1 cellular context compared by ENCODE assay signal in genomic region chr1:150578278-150579109, GRCh38.
TF ChIP-seq lines count a peak whose summit lies in the region.

No MANE protein-coding gene starts in this region.

TF ChIP-seq in HEK293, 187 proteins besides CTCF, POLR2A, EP300 and RAD21 (continued from another document):
- no peak for TF ChIP-seq INSM2 (tag by site-specific recombination; IDR thresholded peaks at IDR 0.05)
- TF ChIP-seq FEZF1 (tag by site-specific recombination; IDR thresholded peaks at IDR 0.05) = no peak
- TF ChIP-seq ZNF239 (tag by site-specific recombination; IDR thresholded peaks at IDR 0.05) = no peak
- no peak for TF ChIP-seq ZBTB48 (tag by site-specific recombination; IDR thresholded peaks at IDR 0.05)
- TF ChIP-seq ZNF335 (tag by site-specific recombination; conservative IDR thresholded peaks at IDR 0.05) = peak; percentile 57
- TF ChIP-seq SP7 (tag by site-specific recombination; IDR thresholded peaks at IDR 0.05) = peak; percentile 85
- TF ChIP-seq ZNF211 (tag by site-specific recombination; IDR thresholded peaks at IDR 0.05; ENCODE audit: low read depth) = no peak
- TF ChIP-seq ZNF184 (tag by site-specific recombination; IDR thresholded peaks at IDR 0.05) = no peak
- no peak for TF ChIP-seq MEIS1 (CRISPR knock-in tag; IDR thresholded peaks at IDR 0.05; ENCODE audit: borderline replicate concordance)
- no peak for TF ChIP-seq OVOL3 (tag by site-specific recombination; IDR thresholded peaks at IDR 0.05)
- TF ChIP-seq PRDM10 (tag by site-specific recombination; IDR thresholded peaks at IDR 0.05) = no peak
- peak; percentile 38 for TF ChIP-seq KLF10 (tag by site-specific recombination; IDR thresholded peaks at IDR 0.05)
- TF ChIP-seq HOXA7 (CRISPR knock-in tag; IDR thresholded peaks at IDR 0.05; ENCODE audit: borderline replicate concordance) = no peak
- TF ChIP-seq YY1 (tag by site-specific recombination; IDR thresholded peaks at IDR 0.05) = no peak
- TF ChIP-seq GLIS2 (tag by site-specific recombination; IDR thresholded peaks at IDR 0.05) = no peak
- no peak for TF ChIP-seq ZNF776 (tag by site-specific recombination; IDR thresholded peaks at IDR 0.05; ENCODE audit: borderline replicate concordance)
- no peak for TF ChIP-seq ZFP37 (tag by site-specific recombination; IDR thresholded peaks at IDR 0.05)
- TF ChIP-seq ZNF664 (tag by site-specific recombination; IDR thresholded peaks at IDR 0.05) = no peak
- TF ChIP-seq ZNF785 (tag by site-specific recombination; IDR thresholded peaks at IDR 0.05) = no peak
- peak; percentile 24; the same call in 1 of the 2 replicates for TF ChIP-seq ZNF639 (tag by site-specific recombination; IDR thresholded peaks at IDR 0.05)
- no peak for TF ChIP-seq YY2 (tag by site-specific recombination; IDR thresholded peaks at IDR 0.05)
- no peak for TF ChIP-seq ZNF404 (tag by site-specific recombination; IDR thresholded peaks at IDR 0.05)
- no peak for TF ChIP-seq ZSCAN4 (tag by site-specific recombination; IDR thresholded peaks at IDR 0.05)
- no peak for TF ChIP-seq ZNF354C (tag by site-specific recombination; IDR thresholded peaks at IDR 0.05; ENCODE audit: borderline replicate concordance, low read depth)
- TF ChIP-seq ZNF777 (tag by site-specific recombination; IDR thresholded peaks at IDR 0.05; ENCODE audit: borderline replicate concordance) = no peak
- no peak for TF ChIP-seq ZNF571 (tag by site-specific recombination; IDR thresholded peaks at IDR 0.05)
- no peak for TF ChIP-seq ZNF658 (tag by site-specific recombination; IDR thresholded peaks at IDR 0.05)
- no peak for TF ChIP-seq ZNF596 (tag by site-specific recombination; IDR thresholded peaks at IDR 0.05)
- TF ChIP-seq ZNF626 (tag by site-specific recombination; IDR thresholded peaks at IDR 0.05) = no peak
- no peak for TF ChIP-seq ZSCAN30 (tag by site-specific recombination; IDR thresholded peaks at IDR 0.05)
- no peak for TF ChIP-seq ZNF391 (tag by site-specific recombination; IDR thresholded peaks at IDR 0.05; ENCODE audit: borderline replicate concordance, low read depth)
- TF ChIP-seq ZNF549 (tag by site-specific recombination; IDR thresholded peaks at IDR 0.05) = no peak
- TF ChIP-seq ZNF473 (tag by site-specific recombination; IDR thresholded peaks at IDR 0.05) = no peak
- TF ChIP-seq KLF8 (tag by site-specific recombination; IDR thresholded peaks at IDR 0.05) = peak; percentile 79
- no peak for TF ChIP-seq TCF7L2 (IDR thresholded peaks at IDR 0.05; ENCODE audit: borderline replicate concordance, low read depth, low read length)
- no peak for TF ChIP-seq ZNF341 (tag by site-specific recombination; IDR thresholded peaks at IDR 0.05; ENCODE audit: low read depth)
